Comparison of ENCODE assay signal across 25 cellular contexts in the genomic region with DNA sequence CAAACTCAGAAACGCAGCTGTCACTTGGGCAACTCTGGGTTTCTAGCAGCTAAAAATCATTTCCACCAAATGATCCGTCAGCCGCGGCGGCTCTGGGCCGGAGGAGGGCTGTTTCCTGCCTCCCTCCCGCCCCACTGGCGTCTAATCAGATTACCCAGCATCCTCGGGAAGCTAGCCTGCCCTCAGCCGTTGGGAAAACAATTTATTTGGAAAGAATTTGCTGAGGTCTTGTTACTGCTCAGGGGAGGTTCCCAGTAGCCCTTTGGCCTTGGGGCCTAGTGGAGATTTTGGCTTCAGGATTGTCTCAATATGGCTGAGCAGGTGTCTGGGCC.
A peak's percentile ranks its signal among the peaks of the same experiment; 100 is the strongest.
DNase-seq lines count a peak whose midpoint lies in the region; ATAC-seq and TF ChIP-seq lines count a peak whose summit lies in the region.
"Had no signal": no experiment of that assay in that cellular context is flagged by ENCODE, and none has a peak within 500 bp of the region (broad histone marks: within the 10 kb centered on the region; RNA-seq: fewer than 3 reads in every experiment).

No MANE protein-coding gene starts in this region.

- WGBS in right lobe of liver (ENCODE audit: insufficient coverage, low coverage, low lambda C conversion rate, missing lambda C conversion rate): 9% methylated on average over 9 of the region's 10 CpGs
- WGBS in testis, 2 donors: 23 to 55% methylated on average over 9 to 10 of the region's 10 CpGs

- H3K4me1 ChIP-seq in right atrium auricular region: no peaks in the 10 kb centered on the region
- no peaks in the 10 kb centered on the region for H3K4me1 ChIP-seq in right lobe of liver
- no peaks in the 10 kb centered on the region for H3K4me1 ChIP-seq in testis
- H3K4me1 ChIP-seq: tibial artery had no signal

- no peak for ATAC-seq in Right ventricle myocardium inferior
- peak; percentile 58 to 75 (median 65) for ATAC-seq in right lobe of liver
- no peak for ATAC-seq in GM21526 (IDR thresholded peaks at IDR 0.05; ENCODE audit: low FRiP score, unreplicated experiment)
- no peak for ATAC-seq in HG03097 (IDR thresholded peaks at IDR 0.05; ENCODE audit: low FRiP score, unreplicated experiment)
- ATAC-seq: body of pancreas; stimulated activated naive CD8-positive, alpha-beta T cell treated with anti-CD3 and anti-CD28 coated beads, Interleukin-15, amount 100 ng/mL, for 72 hours had no signal

- intact Hi-C loops in Right ventricle myocardium inferior (cut with DNase I): no loop called here
- intact Hi-C loops in right lobe of liver (cut with DNase I): no loop called here
- intact Hi-C loops in testis (cut with DNase I; ENCODE audit: low total_unique reads): no loop called here

- DNase-seq in Right ventricle myocardium inferior (ENCODE audit: missing footprints): peak; percentile 21
- DNase-seq in right atrium auricular region (ENCODE audit: low spot score): no peak
- peak; percentile 61 for DNase-seq in cerebellum (ENCODE audit: low spot score)
- peak in 1 of 3 donors; percentile 61 for DNase-seq in right lobe of liver
- DNase-seq in testis: peak; percentile 48
- no peak for DNase-seq in GM10266 (ENCODE audit: extremely low spot score)
- DNase-seq: activated CD4-positive, alpha-beta T cell treated with anti-CD3 and anti-CD28 coated beads for 4 hours; activated effector memory CD4-positive, alpha-beta T cell treated with anti-CD3 and anti-CD28 coated beads, Interleukin-2, amount 50 U/mL, for 16 hours; activated naive CD8-positive, alpha-beta T cell treated with anti-CD3 and anti-CD28 coated beads, Interleukin-2, amount 10 ng/mL, durations not matched to agents 7 days and 5 days; activated T-cell treated with anti-CD3 and anti-CD28 coated beads, Interleukin-2, amount 50 U/mL, for 1 hour; body of pancreas; DMS53; H9; islet precursor cell; mammary epithelial cell; NCI-H1092 treated with DMSO at 0.1 percent for 48 hours; NCI-H1930; NCI-H524 treated with DMSO at 0.1 percent for 48 hours; stimulated activated CD8-positive, alpha-beta memory T cell treated with anti-CD3 and anti-CD28 coated beads, Interleukin-4, amount 100 ng/mL, for 48 hours; stimulated activated naive CD8-positive, alpha-beta T cell treated with anti-CD3 and anti-CD28 coated beads, Interleukin-15, amount 100 ng/mL, for 72 hours; T-helper 2 cell; tibial artery had no signal

- H3K27ac ChIP-seq in right atrium auricular region (no peak overlapping the region), right lobe of liver (peak overlapping the region; percentile 41 to 79 (median 57)), testis (no peak overlapping the region)
- H3K27ac ChIP-seq: body of pancreas, skin epidermis, tibial artery had no signal

- no peak for TF ChIP-seq POLR2A in right lobe of liver (IDR thresholded peaks at IDR 0.05)
- no peak for TF ChIP-seq POLR2A in testis (IDR thresholded peaks at IDR 0.05)

- no peak overlapping the region for H3K4me3 ChIP-seq in right atrium auricular region
- no peak overlapping the region for H3K4me3 ChIP-seq in right lobe of liver
- H3K4me3 ChIP-seq in testis: no peak overlapping the region
- H3K4me3 ChIP-seq: body of pancreas, skin epidermis, tibial artery had no signal

- H3K36me3 ChIP-seq in right atrium auricular region (no peaks in the 10 kb centered on the region), right lobe of liver (no peaks in the 10 kb centered on the region), testis (ENCODE audit: low read depth, missing control alignments) (no peaks in the 10 kb centered on the region)
- H3K36me3 ChIP-seq: tibial artery had no signal

- H3K9me3 ChIP-seq in right atrium auricular region (no peaks in the 10 kb centered on the region), right lobe of liver (no peaks in the 10 kb centered on the region), testis (no peaks in the 10 kb centered on the region)
- H3K9me3 ChIP-seq: body of pancreas, tibial artery had no signal

- H3K27me3 ChIP-seq in right atrium auricular region (no peaks in the 10 kb centered on the region), right lobe of liver (no peaks in the 10 kb centered on the region), testis (no peaks in the 10 kb centered on the region)
- H3K27me3 ChIP-seq: body of pancreas had no signal

- TF ChIP-seq CTCF in right atrium auricular region (IDR thresholded peaks at IDR 0.05) (no peak), right lobe of liver (IDR thresholded peaks at IDR 0.05) (no peak), testis (IDR thresholded peaks at IDR 0.05) (no peak), GM10266 (IDR thresholded peaks at IDR 0.05; ENCODE audit: control insufficient read depth, insufficient read depth, low read depth, missing control alignments) (no peak)

Comparison
In these comparisons a context has a peak if more than half of its experiments do, and no peak if none do; other contexts are left out.
1. DNase-seq: peak in Right ventricle myocardium inferior (single experiment), cerebellum (single experiment) and testis (single experiment); none in right atrium auricular region (single experiment) and GM10266 (single experiment).
2. ATAC-seq: peak in right lobe of liver (4 of 4); none in Right ventricle myocardium inferior (single experiment), GM21526 (single experiment) and HG03097 (single experiment).
3. H3K27ac ChIP-seq: peak in right lobe of liver (3 of 3); none in right atrium auricular region (0 of 2) and testis (0 of 2).